9 cellular contexts compared by ENCODE assay signal in genomic region chr10:1939016-1939415, GRCh38.
DNase-seq lines count a peak whose midpoint lies in the region; ATAC-seq lines count a peak whose summit lies in the region.
"Had no signal": no experiment of that assay in that cellular context is flagged by ENCODE, and none has a peak within 500 bp of the region (broad histone marks: within the 10 kb centered on the region; RNA-seq: fewer than 3 reads in every experiment).

No MANE protein-coding gene starts in this region.

- peak overlapping the region; percentile 94 for H3K27ac Mint-ChIP-seq in activated naive CD8-positive, alpha-beta T cell treated with anti-CD3 and anti-CD28 coated beads, Interleukin-2, amount 50 U/mL, for 24 hours

- peak; percentile 73 to 81 for DNase-seq in activated CD4-positive, alpha-beta T cell treated with anti-CD3 and anti-CD28 coated beads, Interleukin-2, amount 50 U/mL, for 48 hours
- DNase-seq in activated naive CD8-positive, alpha-beta T cell treated with anti-CD3 and anti-CD28 coated beads, Interleukin-2, amount 50 U/mL, for 24 hours: peak; percentile 75
- peak; percentile 21 for DNase-seq in stimulated activated CD8-positive, alpha-beta memory T cell treated with anti-CD3 and anti-CD28 coated beads, Interleukin-12 subunit alpha, Interleukin-12 subunit beta, amount 100 ng/mL, for 1 hour (ENCODE audit: low read depth)
- DNase-seq in putamen (ENCODE audit: low spot score) (no peak), germinal center (ENCODE audit: low spot score) (no peak)
- DNase-seq: foreskin melanocyte had no signal

- H3K4me3 Mint-ChIP-seq in activated naive CD8-positive, alpha-beta T cell treated with anti-CD3 and anti-CD28 coated beads, Interleukin-2, amount 50 U/mL, for 24 hours: peak overlapping the region; percentile 72

- peaks cover 10% of the 10 kb centered on the region for H3K9me3 Mint-ChIP-seq in activated naive CD8-positive, alpha-beta T cell treated with anti-CD3 and anti-CD28 coated beads, Interleukin-2, amount 50 U/mL, for 24 hours

- ATAC-seq in GM21526 (IDR thresholded peaks at IDR 0.05; ENCODE audit: low FRiP score, unreplicated experiment) (peak; percentile 58), GM18861 (IDR thresholded peaks at IDR 0.05; ENCODE audit: unreplicated experiment) (no peak), HG02610 (IDR thresholded peaks at IDR 0.05; ENCODE audit: unreplicated experiment) (no peak)
- ATAC-seq in activated naive CD8-positive, alpha-beta T cell treated with anti-CD3 and anti-CD28 coated beads, Interleukin-2, amount 50 U/mL, for 24 hours: peak; percentile 94

- no peaks in the 10 kb centered on the region for H3K27me3 Mint-ChIP-seq in activated naive CD8-positive, alpha-beta T cell treated with anti-CD3 and anti-CD28 coated beads, Interleukin-2, amount 50 U/mL, for 24 hours

- H3K4me1 Mint-ChIP-seq in activated naive CD8-positive, alpha-beta T cell treated with anti-CD3 and anti-CD28 coated beads, Interleukin-2, amount 50 U/mL, for 24 hours: peaks cover 54% of the 10 kb centered on the region

- peaks cover 12% of the 10 kb centered on the region for H3K36me3 Mint-ChIP-seq in activated naive CD8-positive, alpha-beta T cell treated with anti-CD3 and anti-CD28 coated beads, Interleukin-2, amount 50 U/mL, for 24 hours (ENCODE audit: low read depth)

Comparison
In these comparisons a context has a peak if more than half of its experiments do, and no peak if none do; other contexts are left out.
1. ATAC-seq: peak in GM21526 (single experiment) and activated naive CD8-positive, alpha-beta T cell treated with anti-CD3 and anti-CD28 coated beads, Interleukin-2, amount 50 U/mL, for 24 hours (single experiment); none in GM18861 (single experiment) and HG02610 (single experiment).
2. DNase-seq: peak in activated CD4-positive, alpha-beta T cell treated with anti-CD3 and anti-CD28 coated beads, Interleukin-2, amount 50 U/mL, for 48 hours (2 of 2), activated naive CD8-positive, alpha-beta T cell treated with anti-CD3 and anti-CD28 coated beads, Interleukin-2, amount 50 U/mL, for 24 hours (single experiment) and stimulated activated CD8-positive, alpha-beta memory T cell treated with anti-CD3 and anti-CD28 coated beads, Interleukin-12 subunit alpha, Interleukin-12 subunit beta, amount 100 ng/mL, for 1 hour (single experiment); none in putamen (single experiment) and germinal center (single experiment).